In genomic region chr1:3900969-3901529, GRCh38 we compare ENCODE assay signal across 8 cellular contexts. TPM values are rescaled to one million over a fixed set of nuclear protein-coding genes. Genes with fewer than 3 reads are reported as not detected.
DNase-seq lines count a peak whose midpoint lies in the region; ATAC-seq, FAIRE-seq and TF ChIP-seq lines count a peak whose summit lies in the region.

No MANE protein-coding gene starts in this region.

- peaks cover 34% of the 10 kb centered on the region for H3K4me1 Mint-ChIP-seq in T-helper 2 cell treated with Interferon-gamma antibody and Interleukin-4, amounts not matched to agents 5 μg/mL and 100 μg/mL, for 36 hours (ENCODE audit: low read depth)

- H3K27me3 Mint-ChIP-seq in T-helper 2 cell treated with Interferon-gamma antibody and Interleukin-4, amounts not matched to agents 5 μg/mL and 100 μg/mL, for 36 hours (ENCODE audit: low read depth): no peaks in the 10 kb centered on the region

- peak overlapping the region; percentile 92 for H3K4me3 Mint-ChIP-seq in T-helper 2 cell treated with Interferon-gamma antibody and Interleukin-4, amounts not matched to agents 5 μg/mL and 100 μg/mL, for 36 hours

- peaks cover 25% of the 10 kb centered on the region for H3K36me3 Mint-ChIP-seq in T-helper 2 cell treated with Interferon-gamma antibody and Interleukin-4, amounts not matched to agents 5 μg/mL and 100 μg/mL, for 36 hours (ENCODE audit: low read depth)

- TF ChIP-seq CTCF in ascending aorta (IDR thresholded peaks at IDR 0.05) (no peak), right atrium auricular region (IDR thresholded peaks at IDR 0.05) (no peak), psoas muscle (IDR thresholded peaks at IDR 0.05) (no peak)

- H3K9me3 ChIP-seq in ascending aorta: no peaks in the 10 kb centered on the region
- peaks cover 0 to 9% of the 10 kb centered on the region in 2 donors for H3K9me3 ChIP-seq in right atrium auricular region
- H3K9me3 ChIP-seq in psoas muscle: peaks cover 17% of the 10 kb centered on the region

- intact Hi-C loops in ascending aorta (cut with DNase I): loop anchor here (2.0 to 5.0 kb wide), 4 partner anchors 44 to 1488 kb away; partner anchors contain the start of genes CEP104, DFFB, LRRC47 and PEX10
- intact Hi-C loops in psoas muscle (cut with DNase I): loop anchor here in 1 of 2 donors (5.0 to 10.0 kb wide), 2 partner anchors 256 to 1314 kb away; partner anchors contain the start of gene PRXL2B

- H3K4me3 ChIP-seq in ascending aorta (peak overlapping the region; percentile 86 to 95), right atrium auricular region (peak overlapping the region; percentile 86 to 95), psoas muscle (peak overlapping the region; percentile 94)

- H3K27ac ChIP-seq in ascending aorta (peak overlapping the region; percentile 95 to 98), right atrium auricular region (peak overlapping the region; percentile 98 to 99), psoas muscle (peak overlapping the region; percentile 98)

- DNase-seq in NCI-H1105 (lab: John Stamatoyannopoulos, UW) (peak; percentile 45), ascending aorta (ENCODE audit: low spot score in 2 of 2) (peak; percentile 95 to 99), right atrium auricular region (ENCODE audit: low spot score) (peak; percentile 99), psoas muscle (peak; percentile 99), urothelium cell line (ENCODE audit: low spot score) (peak; percentile 93)
- peak; percentile 95 for DNase-seq in T-helper 2 cell treated with Interferon-gamma antibody and Interleukin-4, amounts not matched to agents 5 μg/mL and 100 μg/mL, for 36 hours (ENCODE audit: low spot score)

- peak; percentile 55 for ATAC-seq in HG02610 (IDR thresholded peaks at IDR 0.05; ENCODE audit: unreplicated experiment)
- ATAC-seq in psoas muscle: peak; percentile 87 to 90 (median 90)

- peak; percentile 92 for FAIRE-seq in urothelium cell line (lab: Jason Lieb, UNC)

- H3K27me3 ChIP-seq in ascending aorta: no peaks in the 10 kb centered on the region
- H3K27me3 ChIP-seq in right atrium auricular region: no peaks in the 10 kb centered on the region
- no peaks in the 10 kb centered on the region for H3K27me3 ChIP-seq in psoas muscle (ENCODE audit: insufficient read depth in 3 of 3, low read length in 2 of 3)

- peaks cover 20% of the 10 kb centered on the region for H3K9me3 Mint-ChIP-seq in T-helper 2 cell treated with Interferon-gamma antibody and Interleukin-4, amounts not matched to agents 5 μg/mL and 100 μg/mL, for 36 hours

- peak; percentile 24 for TF ChIP-seq POLR2A in GM10847 (IDR thresholded peaks at IDR 0.05; ENCODE audit: extremely low read depth, insufficient read length)

- peak overlapping the region; percentile 97 for H3K27ac Mint-ChIP-seq in T-helper 2 cell treated with Interferon-gamma antibody and Interleukin-4, amounts not matched to agents 5 μg/mL and 100 μg/mL, for 36 hours

- H3K4me1 ChIP-seq in ascending aorta (peaks cover 3 to 7% of the 10 kb centered on the region in 2 donors), right atrium auricular region (peaks cover 0 to 8% of the 10 kb centered on the region in 2 donors), psoas muscle (peaks cover 6% of the 10 kb centered on the region)

- 0 to 1% (median 0%) methylated on average over 50 to 51 of the region's 51 CpGs for WGBS in psoas muscle, 3 donors

- no peaks in the 10 kb centered on the region for H3K36me3 ChIP-seq in ascending aorta
- no peaks in the 10 kb centered on the region for H3K36me3 ChIP-seq in right atrium auricular region
- H3K36me3 ChIP-seq in psoas muscle (ENCODE audit: insufficient read depth in 1 of 2, low read depth in 1 of 2): no peaks in the 10 kb centered on the region

RNA-seq across cellular contexts. Expression of gene C1orf174, which starts 1.0 kb away (rescaled TPM):
- total RNA-seq in ascending aorta: 14.9 TPM
- 10 to 100 TPM in 1 of 2 donors, 1 to 10 TPM in 1; 9.1 to 18.8 TPM for total RNA-seq in right atrium auricular region
- total RNA-seq in psoas muscle: 10 to 100 TPM; 11.8 to 14.6 (median 14.0) TPM
- polyA plus RNA-seq in psoas muscle: 10 to 100 TPM; 15.1 to 32.2 (median 22.9) TPM

RNA-seq across cellular contexts. Expression of gene DFFB, which starts 43.8 kb away (rescaled TPM):
- total RNA-seq in ascending aorta (45.4 TPM), right atrium auricular region (1 to 10 TPM; 3.2 to 5.3 TPM), psoas muscle (1 to 10 TPM; 1.1 to 2.4 (median 1.8) TPM)
- polyA plus RNA-seq in psoas muscle: 1 to 10 TPM; 1.3 to 1.9 (median 1.9) TPM

RNA-seq across cellular contexts. Expression of gene CEP104, which starts 44.0 kb away (rescaled TPM):
- total RNA-seq in ascending aorta: 93.6 TPM
- 10 to 100 TPM; 21.7 to 25.9 TPM for total RNA-seq in right atrium auricular region
- total RNA-seq in psoas muscle: 10 to 100 TPM; 28.3 to 37.7 (median 34.4) TPM
- polyA plus RNA-seq in psoas muscle: 10 to 100 TPM in 2 of 3 donors, 1 to 10 TPM in 1; 9.0 to 31.3 (median 11.1) TPM

Comparison
In these comparisons a context has a peak if more than half of its experiments do, and no peak if none do; other contexts are left out.
1. Peak in every context shown above with its lines: DNase-seq, ATAC-seq, H3K4me3 ChIP-seq and H3K27ac ChIP-seq.
2. DNase-seq: peak in every context shown above with its lines; median percentile 99 in right atrium auricular region; 99 in psoas muscle; 97 in ascending aorta; 95 in T-helper 2 cell treated with Interferon-gamma antibody and Interleukin-4, amounts not matched to agents 5 μg/mL and 100 μg/mL, for 36 hours; 93 in urothelium cell line; 45 in NCI-H1105.